Comparison of ENCODE assay signal across 15 cellular contexts in the genomic region with DNA sequence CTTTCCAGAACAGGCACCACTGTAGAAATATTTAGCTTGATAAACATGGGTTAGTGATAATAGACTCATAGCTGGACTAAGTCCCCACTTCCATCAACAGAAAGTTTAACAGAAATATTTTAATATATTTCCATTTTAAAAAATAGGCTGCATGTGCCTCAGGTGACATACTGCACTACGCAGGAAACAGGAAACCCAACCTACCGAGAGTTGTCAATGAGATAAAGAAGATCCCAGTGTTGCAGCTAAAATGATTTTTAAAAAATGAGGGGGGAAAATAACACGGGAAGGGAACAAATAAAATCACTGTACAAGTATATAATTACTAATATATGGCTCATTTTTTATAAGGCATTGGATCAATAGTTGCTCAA.
DNase-seq lines count a peak whose midpoint lies in the region; ATAC-seq and TF ChIP-seq lines count a peak whose summit lies in the region.
"Had no signal": no experiment of that assay in that cellular context is flagged by ENCODE, and none has a peak within 500 bp of the region (broad histone marks: within the 10 kb centered on the region; RNA-seq: fewer than 3 reads in every experiment).

No MANE protein-coding gene starts in this region.

- no peaks in the 10 kb centered on the region for H3K9me3 ChIP-seq in gastrocnemius medialis
- no peaks in the 10 kb centered on the region for H3K9me3 ChIP-seq in MG63
- H3K9me3 ChIP-seq in uterus, result no peaks in the 10 kb centered on the region
- H3K9me3 ChIP-seq: SJSA1, thoracic aorta had no signal

- H3K4me3 ChIP-seq in gastrocnemius medialis (no peak overlapping the region), MG63 (no peak overlapping the region), uterus (no peak overlapping the region)
- H3K4me3 ChIP-seq: SJSA1 had no signal

- TF ChIP-seq POLR2A in gastrocnemius medialis (IDR thresholded peaks at IDR 0.05) (no peak), uterus (IDR thresholded peaks at IDR 0.05) (no peak)

- in situ Hi-C loops in gastrocnemius medialis (cut with MboI; ENCODE audit: low sequenced_read_pairs in 4 of 4), result no loop called here

- no peaks in the 10 kb centered on the region for H3K36me3 Mint-ChIP-seq in T-helper 1 cell treated with Interleukin-12 subunit alpha and Interleukin-12 subunit beta and Interleukin-4 antibody, amounts not matched to agents 30 μg/mL and 1 μg/mL, for 36 hours (ENCODE audit: low read depth)
- peaks cover 2% of the 10 kb centered on the region for H3K36me3 Mint-ChIP-seq in activated naive CD8-positive, alpha-beta T cell

- H3K27me3 ChIP-seq in gastrocnemius medialis (no peaks in the 10 kb centered on the region), MG63 (no peaks in the 10 kb centered on the region), uterus (no peaks in the 10 kb centered on the region)
- H3K27me3 ChIP-seq: SJSA1 had no signal

- peaks cover 0 to 19% of the 10 kb centered on the region in 2 donors for H3K36me3 ChIP-seq in gastrocnemius medialis
- H3K36me3 ChIP-seq in MG63, result no peaks in the 10 kb centered on the region
- H3K36me3 ChIP-seq in uterus, result no peaks in the 10 kb centered on the region
- H3K36me3 ChIP-seq: thoracic aorta had no signal

- peaks cover 33% of the 10 kb centered on the region for H3K4me1 Mint-ChIP-seq in T-helper 1 cell treated with Interleukin-12 subunit alpha and Interleukin-12 subunit beta and Interleukin-4 antibody, amounts not matched to agents 30 μg/mL and 1 μg/mL, for 36 hours (ENCODE audit: low read depth)
- H3K4me1 Mint-ChIP-seq in activated naive CD8-positive, alpha-beta T cell (ENCODE audit: low read depth), result peaks cover 39% of the 10 kb centered on the region

- peak overlapping the region; percentile 81 for H3K4me3 Mint-ChIP-seq in T-helper 1 cell treated with Interleukin-12 subunit alpha and Interleukin-12 subunit beta and Interleukin-4 antibody, amounts not matched to agents 30 μg/mL and 1 μg/mL, for 36 hours
- peak overlapping the region; percentile 94 for H3K4me3 Mint-ChIP-seq in activated naive CD8-positive, alpha-beta T cell

- peak overlapping the region; percentile 90 for H3K27ac Mint-ChIP-seq in T-helper 1 cell treated with Interleukin-12 subunit alpha and Interleukin-12 subunit beta and Interleukin-4 antibody, amounts not matched to agents 30 μg/mL and 1 μg/mL, for 36 hours
- H3K27ac Mint-ChIP-seq in activated naive CD8-positive, alpha-beta T cell, result peak overlapping the region; percentile 99

- H3K27ac ChIP-seq in gastrocnemius medialis (peak overlapping the region; percentile 36 to 68 (median 48)), uterus (peak overlapping the region in 1 of 2 donors; percentile 29)
- H3K27ac ChIP-seq: SJSA1, thoracic aorta had no signal

- H3K27me3 Mint-ChIP-seq in T-helper 1 cell treated with Interleukin-12 subunit alpha and Interleukin-12 subunit beta and Interleukin-4 antibody, amounts not matched to agents 30 μg/mL and 1 μg/mL, for 36 hours (ENCODE audit: low read depth), result peaks cover 4% of the 10 kb centered on the region
- no peaks in the 10 kb centered on the region for H3K27me3 Mint-ChIP-seq in activated naive CD8-positive, alpha-beta T cell

- TF ChIP-seq CTCF in gastrocnemius medialis (IDR thresholded peaks at IDR 0.05 in 4 of 5, conservative IDR thresholded peaks at IDR 0.05 in 1 of 5) (no peak), uterus (IDR thresholded peaks at IDR 0.05) (no peak)

- DNase-seq in T-helper 1 cell (no peak), gastrocnemius medialis (no peak), MG63 (no peak), uterus (no peak)
- DNase-seq: 8988T, GOT3, NCI-H1048, NCI-H748 treated with DMSO at 0.1 percent for 48 hours, occipital lobe had no signal

- peaks cover 18 to 33% of the 10 kb centered on the region in 2 donors for H3K4me1 ChIP-seq in gastrocnemius medialis
- no peaks in the 10 kb centered on the region for H3K4me1 ChIP-seq in uterus
- H3K4me1 ChIP-seq: SJSA1 had no signal

- ATAC-seq in HG02885 (IDR thresholded peaks at IDR 0.05; ENCODE audit: poor library complexity, unreplicated experiment) (peak; percentile 24), gastrocnemius medialis (no peak), GM19463 (IDR thresholded peaks at IDR 0.05; ENCODE audit: unreplicated experiment) (no peak)

- intact Hi-C loops in gastrocnemius medialis (cut with DNase I; ENCODE audit: low total_unique reads) (loop anchor here (5.0 kb wide), 1 partner anchor 220 kb away; the partner anchor contains the start of gene UCHL3), uterus (cut with DNase I; ENCODE audit: low total_unique reads) (no loop called here)

- no peaks in the 10 kb centered on the region for H3K9me3 Mint-ChIP-seq in T-helper 1 cell treated with Interleukin-12 subunit alpha and Interleukin-12 subunit beta and Interleukin-4 antibody, amounts not matched to agents 30 μg/mL and 1 μg/mL, for 36 hours
- H3K9me3 Mint-ChIP-seq in activated naive CD8-positive, alpha-beta T cell (ENCODE audit: low read depth), result no peaks in the 10 kb centered on the region
